ENCODE assay signal across 10 cellular contexts in the genomic region with DNA sequence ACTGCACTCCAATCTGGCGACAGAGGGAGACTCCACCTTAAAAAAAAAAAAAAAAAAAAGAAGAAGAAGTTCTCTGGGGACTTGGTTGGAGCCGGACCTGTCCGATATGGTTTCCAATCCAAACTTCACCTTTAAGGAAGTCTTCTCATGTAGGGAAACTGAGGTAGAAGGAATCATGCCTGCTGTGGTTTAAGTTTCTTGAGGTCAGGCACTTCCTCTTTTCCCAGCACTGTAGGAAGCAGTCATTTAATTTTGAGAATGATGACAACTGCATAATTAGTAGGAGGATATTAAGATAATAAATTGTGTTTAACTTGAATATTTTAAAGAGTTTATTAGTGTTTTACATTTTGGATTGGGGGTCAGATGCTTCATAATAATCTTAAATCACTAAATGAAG.
"Had no signal": no experiment of that assay in that cellular context is flagged by ENCODE, and none has a peak within 500 bp of the region (broad histone marks: within the 10 kb centered on the region; RNA-seq: fewer than 3 reads in every experiment).

No MANE protein-coding gene starts in this region.

- H3K27me3 Mint-ChIP-seq: IgD-negative memory B cell had no signal

- H3K4me1 Mint-ChIP-seq: IgD-negative memory B cell had no signal

- H2AFZ ChIP-seq: GM23248 had no signal

- H3K36me3 ChIP-seq: HAP-1 had no signal

- H3K9ac ChIP-seq: GM23248 had no signal

- H3K27ac ChIP-seq: GM23248, HL-60 had no signal

- H3K4me1 ChIP-seq: HAP-1 had no signal

- DNase-seq: GM23248, GOT3, H7, HFFc6, KG1 had no signal

- H3K9me3 Mint-ChIP-seq: HFFc6 had no signal

- H3K4me3 ChIP-seq: GM23248, HAP-1 had no signal

- H3K4me3 Mint-ChIP-seq: HFFc6, IgD-negative memory B cell had no signal

- H3K36me3 Mint-ChIP-seq: IgD-negative memory B cell had no signal

- FAIRE-seq: HepG2 had no signal

- ATAC-seq: HCT116, HepG2 had no signal

- H3K9me3 ChIP-seq: HAP-1 had no signal

- H3K27ac Mint-ChIP-seq: HFFc6, IgD-negative memory B cell had no signal
